In genomic region chr17:42574463-42574862, GRCh38 we compare ENCODE assay signal across 28 cellular contexts.
"Had no signal": no experiment of that assay in that cellular context is flagged by ENCODE, and none has a peak within 500 bp of the region (broad histone marks: within the 10 kb centered on the region; RNA-seq: fewer than 3 reads in every experiment).

No MANE protein-coding gene starts in this region.

- DNase-seq: activated B cell treated with CpG ODN at 0.5 μM for 24 hours; activated CD4-positive, alpha-beta T cell treated with anti-CD3 and anti-CD28 coated beads for 48 hours; activated CD4-positive, alpha-beta T cell treated with anti-CD3 and anti-CD28 coated beads, Interleukin-2, amount 50 U/mL, for 1 hour; activated CD4-positive, alpha-beta T cell treated with anti-CD3 and anti-CD28 coated beads, Interleukin-2, amount 50 U/mL, for 48 hours; activated CD8-positive, alpha-beta memory T cell treated with anti-CD3 and anti-CD28 coated beads, Interleukin-2, amount 50 U/mL, for 48 hours; activated effector memory CD4-positive, alpha-beta T cell treated with anti-CD3 and anti-CD28 coated beads, Interleukin-2, amount 50 U/mL, for 16 hours; activated naive CD4-positive, alpha-beta T cell treated with anti-CD3 and anti-CD28 coated beads, Interleukin-2, amount 10 ng/mL, durations not matched to agents 7 days and 5 days; activated T-cell treated with anti-CD3 and anti-CD28 coated beads for 4 hours; activated T-cell treated with anti-CD3 and anti-CD28 coated beads, Interleukin-2, amount 50 U/mL, for 4 hours; amniotic stem cell; anterior cingulate cortex; brain microvascular endothelial cell; dorsolateral prefrontal cortex; effector memory CD4-positive, alpha-beta T cell; endodermal cell; foreskin fibroblast; hippocampal formation; T-cell; T1000; WERI-Rb-1 had no signal

- H3K27me3 ChIP-seq: brain microvascular endothelial cell, dorsolateral prefrontal cortex had no signal

- H3K9me3 Mint-ChIP-seq: activated B cell treated with CpG ODN at 0.5 μM for 24 hours; activated naive CD4-positive, alpha-beta T cell treated with anti-CD3 and anti-CD28 coated beads, Interleukin-2, amount 10 ng/mL, durations not matched to agents 7 days and 5 days; activated T-cell treated with anti-CD3 and anti-CD28 coated beads, Interleukin-2, amount 50 U/mL, for 4 hours; activated T-helper 1 cell treated with anti-CD3 and anti-CD28 coated beads, Interleukin-12 subunit alpha, Interleukin-12 subunit beta, Interleukin-2, Interleukin-4 antibody, amounts not matched to agents 30 ng/mL and 10 ng/mL and 1 ng/mL, durations not matched to agents 14 hours and 24 hours and 36 hours; activated T-helper 2 cell treated with anti-CD3 and anti-CD28 coated beads, Interferon-gamma antibody, Interleukin-2, Interleukin-4, amounts not matched to agents 10 μg/mL and 5 μg/mL and 100 μg/mL, durations not matched to agents 14 hours and 24 hours and 36 hours; central memory CD8-positive, alpha-beta T cell; dendritic cell treated with granulocyte-macrophage colony-stimulating factor and Interleukin-4, amounts not matched to agents 40 ng/mL and 50 ng/mL, for 4 days; endodermal cell; T-cell had no signal

- H3K27ac Mint-ChIP-seq: activated naive CD4-positive, alpha-beta T cell treated with anti-CD3 and anti-CD28 coated beads, Interleukin-2, amount 10 ng/mL, durations not matched to agents 7 days and 5 days; activated naive CD8-positive, alpha-beta T cell; activated T-helper 2 cell treated with anti-CD3 and anti-CD28 coated beads, Interferon-gamma antibody, Interleukin-2, Interleukin-4, amounts not matched to agents 10 μg/mL and 5 μg/mL and 100 μg/mL, durations not matched to agents 14 hours and 24 hours and 36 hours; dendritic cell treated with granulocyte-macrophage colony-stimulating factor and Interleukin-4, amounts not matched to agents 40 ng/mL and 50 ng/mL, for 4 days; endodermal cell; T-cell had no signal

- H3K27ac ChIP-seq: brain microvascular endothelial cell, coronary artery, dorsolateral prefrontal cortex, WERI-Rb-1 had no signal

- H3K4me3 Mint-ChIP-seq: activated B cell treated with CpG ODN at 0.5 μM for 24 hours; activated naive CD4-positive, alpha-beta T cell treated with anti-CD3 and anti-CD28 coated beads, Interleukin-2, amount 10 ng/mL, durations not matched to agents 7 days and 5 days; activated naive CD8-positive, alpha-beta T cell; activated T-cell treated with anti-CD3 and anti-CD28 coated beads, Interleukin-2, amount 50 U/mL, for 4 hours; activated T-helper 1 cell treated with anti-CD3 and anti-CD28 coated beads, Interleukin-12 subunit alpha, Interleukin-12 subunit beta, Interleukin-2, Interleukin-4 antibody, amounts not matched to agents 30 ng/mL and 10 ng/mL and 1 ng/mL, durations not matched to agents 14 hours and 24 hours and 36 hours; central memory CD8-positive, alpha-beta T cell; dendritic cell treated with granulocyte-macrophage colony-stimulating factor and Interleukin-4, amounts not matched to agents 40 ng/mL and 50 ng/mL, for 4 days; endodermal cell; T-cell had no signal

- H3K27me3 Mint-ChIP-seq: activated B cell treated with CpG ODN at 0.5 μM for 24 hours; activated naive CD4-positive, alpha-beta T cell treated with anti-CD3 and anti-CD28 coated beads, Interleukin-2, amount 10 ng/mL, durations not matched to agents 7 days and 5 days; activated naive CD8-positive, alpha-beta T cell; central memory CD8-positive, alpha-beta T cell; dendritic cell treated with granulocyte-macrophage colony-stimulating factor and Interleukin-4, amounts not matched to agents 40 ng/mL and 50 ng/mL, for 4 days; T-cell had no signal

- H3K4me3 ChIP-seq: coronary artery, dorsolateral prefrontal cortex had no signal

- ATAC-seq: activated CD4-positive, CD25-positive, alpha-beta regulatory T cell treated with anti-CD3 and anti-CD28 coated beads, Interleukin-2, amount 50 U/mL, for 24 hours; activated T-cell treated with anti-CD3 and anti-CD28 coated beads, Interleukin-2, amount 50 U/mL, for 4 hours; esophagus mucosa; T-cell had no signal
